Comparison of ENCODE assay signal across 16 cellular contexts in the genomic region with DNA sequence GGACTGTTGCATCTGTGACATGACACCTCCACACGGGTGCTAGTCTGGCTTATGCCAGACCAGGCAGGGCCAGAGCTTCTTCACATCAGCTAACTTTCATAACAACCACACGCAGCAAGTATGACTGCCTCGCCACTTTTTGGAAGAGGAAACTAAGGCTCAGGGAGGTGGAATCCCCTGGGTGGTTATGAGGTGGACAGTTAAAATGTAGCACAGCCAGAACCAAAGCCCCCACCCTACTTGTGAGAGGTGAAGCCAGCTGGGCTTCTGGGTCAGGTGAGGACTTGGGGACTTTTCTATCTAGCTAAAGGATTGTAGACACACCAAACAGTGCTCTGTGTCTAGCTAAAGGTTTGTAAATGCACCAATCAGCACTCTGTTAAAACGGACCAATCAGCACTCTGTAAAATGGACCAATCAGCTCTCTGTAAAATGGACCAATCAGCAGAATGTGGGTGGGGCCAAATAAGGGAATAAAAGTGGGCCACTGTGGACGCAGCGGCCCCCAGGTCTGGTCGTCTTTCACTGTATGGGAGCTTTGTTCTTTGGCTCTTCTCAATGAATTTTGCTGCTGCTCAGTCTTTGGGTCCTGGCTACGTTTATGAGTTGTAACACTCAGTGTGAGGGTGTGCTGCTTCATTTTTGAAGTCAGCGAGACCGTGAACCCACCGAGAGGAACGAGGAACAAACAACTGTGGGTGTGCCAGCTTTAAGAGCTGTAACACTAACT.
DNase-seq lines count a peak whose midpoint lies in the region; ATAC-seq, FAIRE-seq and TF ChIP-seq lines count a peak whose summit lies in the region.
"Had no signal": no experiment of that assay in that cellular context is flagged by ENCODE, and none has a peak within 500 bp of the region (broad histone marks: within the 10 kb centered on the region; RNA-seq: fewer than 3 reads in every experiment).

No MANE protein-coding gene starts in this region.

- TF ChIP-seq CTCF in HepG2 (CRISPR knock-in tag; IDR thresholded peaks at IDR 0.05), result no peak
- no peak for TF ChIP-seq CTCF in right lobe of liver (IDR thresholded peaks at IDR 0.05)
- TF ChIP-seq CTCF in Loucy (conservative IDR thresholded peaks at IDR 0.05; ENCODE audit: low read length), result no peak
- no peak for TF ChIP-seq CTCF in K562 (IDR thresholded peaks at IDR 0.05 in 2 of 3, conservative IDR thresholded peaks at IDR 0.05 in 1 of 3; ENCODE audit: insufficient read depth in 2 of 3, low read depth in 1 of 3, low read length in 3 of 3)
- TF ChIP-seq CTCF in testis (IDR thresholded peaks at IDR 0.05), result no peak
- no peak for TF ChIP-seq CTCF in ovary (IDR thresholded peaks at IDR 0.05)
- TF ChIP-seq CTCF in right atrium auricular region (IDR thresholded peaks at IDR 0.05), result no peak

- H3K9me3 ChIP-seq in HepG2 (ENCODE audit: low read length), result no peaks in the 10 kb centered on the region
- H3K9me3 ChIP-seq in right lobe of liver, result no peaks in the 10 kb centered on the region
- H3K9me3 ChIP-seq in Loucy (ENCODE audit: insufficient read depth, low read depth, low read length), result no peaks in the 10 kb centered on the region
- H3K9me3 ChIP-seq in K562 (replicated peaks; ENCODE audit: control insufficient read depth, insufficient read depth, low read depth, low read length), result no peaks in the 10 kb centered on the region
- H3K9me3 ChIP-seq in testis, result no peaks in the 10 kb centered on the region
- no peaks in the 10 kb centered on the region for H3K9me3 ChIP-seq in ovary
- H3K9me3 ChIP-seq in right atrium auricular region, result no peaks in the 10 kb centered on the region
- H3K9me3 ChIP-seq: BE2C had no signal

- TF ChIP-seq RAD21 in HepG2 (CRISPR knock-in tag; IDR thresholded peaks at IDR 0.05) (no peak), K562 (CRISPR knock-in tag; conservative IDR thresholded peaks at IDR 0.05 in 1 of 2, IDR thresholded peaks at IDR 0.05 in 1 of 2) (no peak)

- H3F3A ChIP-seq in Loucy (ENCODE audit: low read depth), result no peaks in the 10 kb centered on the region

- POLR2A ChIA-PET in HepG2 (lab: Yijun Ruan, JAX) (no interaction called here), K562 (lab: Yijun Ruan, JAX) (interaction anchor here (0.5 to 1.3 kb wide), 6 partner anchors 10 to 268 kb away, joined by 3 to 6 read pairs (median 4); no protein-coding TSS in a partner anchor)

- peaks cover 0 to 18% of the 10 kb centered on the region in 2 experiments; a peak in 2 of 5 replicates for H3K27me3 ChIP-seq in HepG2 (ENCODE audit: control insufficient read depth in 1 of 2, insufficient read depth in 2 of 2, low read length in 2 of 2)
- no peaks in the 10 kb centered on the region for H3K27me3 ChIP-seq in right lobe of liver
- H3K27me3 ChIP-seq in Loucy (ENCODE audit: insufficient read depth, low read length, poor library complexity, severe bottlenecking), result no peaks in the 10 kb centered on the region
- peaks cover 2 to 23% of the 10 kb centered on the region in 2 experiments; a peak in 4 of 5 replicates for H3K27me3 ChIP-seq in K562 (ENCODE audit: control insufficient read depth in 2 of 2, insufficient read depth in 2 of 2, low read length in 2 of 2)
- no peaks in the 10 kb centered on the region for H3K27me3 ChIP-seq in testis
- H3K27me3 ChIP-seq in ovary, result no peaks in the 10 kb centered on the region
- no peaks in the 10 kb centered on the region for H3K27me3 ChIP-seq in right atrium auricular region
- H3K27me3 ChIP-seq: BE2C; BLaER1 treated with 17β-estradiol and CSF1 and Interleukin-3, amounts not matched to agents 10 nM and 100 nM had no signal

- TF ChIP-seq POLR2A in HepG2 (IDR thresholded peaks at IDR 0.05; ENCODE audit: insufficient read depth in 1 of 2, low read depth in 2 of 2, low read length in 2 of 2) (no peak), right lobe of liver (IDR thresholded peaks at IDR 0.05) (no peak), K562 (conservative IDR thresholded peaks at IDR 0.05) (no peak), testis (IDR thresholded peaks at IDR 0.05) (no peak), ovary (IDR thresholded peaks at IDR 0.05) (no peak)

- H3K4me3 ChIP-seq in HepG2 (replicated peaks in 1 of 3; ENCODE audit: insufficient read depth in 1 of 3, low read depth in 2 of 3, low read length in 3 of 3) (no peak overlapping the region), right lobe of liver (no peak overlapping the region), Loucy (ENCODE audit: low read length, poor library complexity, severe bottlenecking) (no peak overlapping the region), K562 (peak overlapping the region; percentile 11; the same call in 1 of the 2 replicates), testis (no peak overlapping the region), ovary (no peak overlapping the region), right atrium auricular region (no peak overlapping the region)
- H3K4me3 ChIP-seq: BLaER1 treated with 17β-estradiol and CSF1 and Interleukin-3, amounts not matched to agents 10 nM and 100 nM; GM23338 had no signal

- H3K27ac ChIP-seq in HepG2 (ENCODE audit: extremely low read length, insufficient read depth, low read length), result no peak overlapping the region
- no peak overlapping the region for H3K27ac ChIP-seq in right lobe of liver
- H3K27ac ChIP-seq in K562 (ENCODE audit: extremely low read depth, low read depth, low read length), result no peak overlapping the region; the same call in 2 of the 3 replicates
- no peak overlapping the region for H3K27ac ChIP-seq in testis
- H3K27ac ChIP-seq in ovary, result no peak overlapping the region
- no peak overlapping the region for H3K27ac ChIP-seq in right atrium auricular region
- H3K27ac ChIP-seq: BLaER1 treated with 17β-estradiol and CSF1 and Interleukin-3, amounts not matched to agents 10 nM and 100 nM had no signal

- intact Hi-C loops in HepG2 (cut with micrococcal nuclease; ENCODE audit: unreplicated experiment), result no loop called here
- intact Hi-C loops in right lobe of liver (cut with DNase I), result no loop called here
- intact Hi-C loops in K562 (cut with micrococcal nuclease), result no loop called here
- intact Hi-C loops in testis (cut with DNase I; ENCODE audit: low total_unique reads), result no loop called here
- intact Hi-C loops in ovary (cut with DNase I), result no loop called here

- WGBS in HepG2 (ENCODE audit: low lambda C conversion rate), result 19% methylated on average over 9 of the region's 12 CpGs
- 71% methylated on average over 10 of the region's 12 CpGs for WGBS in right lobe of liver (ENCODE audit: insufficient coverage, low coverage, low lambda C conversion rate, missing lambda C conversion rate)
- 1% methylated on average over 12 of the region's 12 CpGs for WGBS in K562 (ENCODE audit: insufficient coverage, low coverage, missing lambda C conversion rate)
- 75 to 80% methylated on average over 12 of the region's 12 CpGs for WGBS in testis, 2 donors
- WGBS in ovary, 3 donors, result 79 to 88% (median 84%) methylated on average over 12 of the region's 12 CpGs

- H3K4me2 ChIP-seq in HepG2 (ENCODE audit: low read depth, low read length), result no peak overlapping the region
- H3K4me2 ChIP-seq in Loucy (ENCODE audit: low read depth, low read length, poor library complexity, severe bottlenecking), result peak overlapping the region; percentile 26
- H3K4me2 ChIP-seq in K562 (ENCODE audit: insufficient read depth, low read length), result peak overlapping the region; percentile 53
- H3K4me2 ChIP-seq: GM23338 had no signal

- in situ Hi-C loops in HepG2 (cut with HindIII; ENCODE audit: extremely low pct_ligation_motif_present, low pct_unique_long_range_greater_than_20kb) (no loop called here), K562 (cut with MboI) (no loop called here)

- no peaks in the 10 kb centered on the region for H3K9me2 ChIP-seq in Loucy (replicated peaks; ENCODE audit: low read depth, low read length)

- DNase-seq in HepG2 (ENCODE audit: low spot score) (no peak), right lobe of liver (no peak), K562 (ENCODE audit: extremely low read depth in 1 of 4, low spot score in 3 of 4) (peak in 2 of 4 experiments; percentile 28 to 39), testis (peak; percentile 62), ovary (no peak), right atrium auricular region (ENCODE audit: low spot score) (no peak)
- DNase-seq: BE2C, DND-41, H9 had no signal

- H4K20me1 ChIP-seq in HepG2 (ENCODE audit: insufficient read depth, low read length), result no peaks in the 10 kb centered on the region
- no peaks in the 10 kb centered on the region for H4K20me1 ChIP-seq in Loucy (ENCODE audit: insufficient read depth, low read length, poor library complexity, severe bottlenecking)
- H4K20me1 ChIP-seq in K562 (replicated peaks; ENCODE audit: control insufficient read depth, insufficient read depth, low read length), result no peaks in the 10 kb centered on the region
- H4K20me1 ChIP-seq: BLaER1 treated with 17β-estradiol and CSF1 and Interleukin-3, amounts not matched to agents 10 nM and 100 nM had no signal

- no TSS peak for BruUV-seq in HepG2 (replicated peaks; lab: Mats Ljungman, UMichigan)
- BruUV-seq in K562 (replicated peaks; lab: Mats Ljungman, UMichigan), result no TSS peak

- H3K9ac ChIP-seq in HepG2 (ENCODE audit: insufficient read depth, low read depth, low read length) (no peak overlapping the region), Loucy (ENCODE audit: low read depth, low read length, poor library complexity, severe bottlenecking) (no peak overlapping the region), K562 (ENCODE audit: insufficient read depth in 1 of 2, low read depth in 2 of 2, low read length in 2 of 2) (no peak overlapping the region)
- H3K9ac ChIP-seq: BLaER1 treated with 17β-estradiol and CSF1 and Interleukin-3, amounts not matched to agents 10 nM and 100 nM had no signal

- no peaks in the 10 kb centered on the region for H3K9me1 ChIP-seq in K562 (ENCODE audit: control insufficient read depth, insufficient read depth, low read length)

- ATAC-seq in HepG2, result no peak
- no peak for ATAC-seq in right lobe of liver
- peak; percentile 73 for ATAC-seq in K562
- ATAC-seq in GM18498 (IDR thresholded peaks at IDR 0.05; ENCODE audit: unreplicated experiment), result no peak
- ATAC-seq: GM23338, HCT116 had no signal

- H3K79me2 ChIP-seq in HepG2 (ENCODE audit: insufficient read depth, low read length) (no peaks in the 10 kb centered on the region), Loucy (ENCODE audit: insufficient read depth, low read length) (no peaks in the 10 kb centered on the region), K562 (ENCODE audit: control insufficient read depth, insufficient read depth, low read length) (no peaks in the 10 kb centered on the region)

- H2AFZ ChIP-seq in HepG2 (ENCODE audit: low read length) (no peak overlapping the region), Loucy (ENCODE audit: low read length) (no peak overlapping the region), K562 (ENCODE audit: low read depth, low read length) (peak overlapping the region; percentile 93)
- H2AFZ ChIP-seq: GM23338 had no signal

- H3K36me3 ChIP-seq in HepG2 (replicated peaks in 1 of 2; ENCODE audit: control insufficient read depth in 1 of 2, insufficient read depth in 2 of 2, low read length in 2 of 2) (no peaks in the 10 kb centered on the region), right lobe of liver (no peaks in the 10 kb centered on the region), Loucy (ENCODE audit: insufficient read depth, low read length) (no peaks in the 10 kb centered on the region), K562 (ENCODE audit: control insufficient read depth, insufficient read depth, low read length) (no peaks in the 10 kb centered on the region), testis (ENCODE audit: low read depth, missing control alignments) (no peaks in the 10 kb centered on the region), ovary (no peaks in the 10 kb centered on the region), right atrium auricular region (no peaks in the 10 kb centered on the region)
- H3K36me3 ChIP-seq: BE2C; BLaER1 treated with 17β-estradiol and CSF1 and Interleukin-3, amounts not matched to agents 10 nM and 100 nM had no signal

- CTCF ChIA-PET in HepG2 (lab: Yijun Ruan, JAX; ENCODE audit: low intra/inter-chr PET ratio, low total read pairs), result no interaction called here
- CTCF ChIA-PET in K562 (lab: Yijun Ruan, JAX; ENCODE audit: low intra/inter-chr PET ratio), result no interaction called here

- no peak for TF ChIP-seq EP300 in HepG2 (IDR thresholded peaks at IDR 0.05; ENCODE audit: low read depth in 2 of 2, low read length in 2 of 2)
- TF ChIP-seq EP300 in HepG2 (CRISPR knock-in tag; IDR thresholded peaks at IDR 0.05; ENCODE audit: borderline replicate concordance), result no peak
- TF ChIP-seq EP300 in K562 (IDR thresholded peaks at IDR 0.05; ENCODE audit: low read length), result no peak
- TF ChIP-seq EP300 in ovary (IDR thresholded peaks at IDR 0.05), result no peak

- FAIRE-seq in HepG2 (lab: Jason Lieb, UNC) (no peak), K562 (lab: Jason Lieb, UNC) (no peak)
- FAIRE-seq: G401.6, GM12892 had no signal

- H3K4me1 ChIP-seq in HepG2 (ENCODE audit: insufficient read depth, low read length) (no peaks in the 10 kb centered on the region), right lobe of liver (no peaks in the 10 kb centered on the region), Loucy (ENCODE audit: insufficient read depth, low read length, poor library complexity, severe bottlenecking) (peaks cover 37% of the 10 kb centered on the region), K562 (replicated peaks in 1 of 2; ENCODE audit: control insufficient read depth in 2 of 2, insufficient read depth in 2 of 2, low read length in 2 of 2) (no peaks in the 10 kb centered on the region), testis (no peaks in the 10 kb centered on the region), ovary (ENCODE audit: insufficient read depth) (no peaks in the 10 kb centered on the region), right atrium auricular region (no peaks in the 10 kb centered on the region)
- H3K4me1 ChIP-seq: BE2C had no signal

Comparison
In these comparisons a context has a peak if more than half of its experiments do, and no peak if none do; other contexts are left out.
1. Of the 241 proteins assayed by ChIP-seq in both HepG2 and K562: peak only in HepG2: none; only in K562: MAFG; in both: NFYB; in neither: 238; mixed calls (peak in some experiments, not most) for 1.